In the genomic region with DNA sequence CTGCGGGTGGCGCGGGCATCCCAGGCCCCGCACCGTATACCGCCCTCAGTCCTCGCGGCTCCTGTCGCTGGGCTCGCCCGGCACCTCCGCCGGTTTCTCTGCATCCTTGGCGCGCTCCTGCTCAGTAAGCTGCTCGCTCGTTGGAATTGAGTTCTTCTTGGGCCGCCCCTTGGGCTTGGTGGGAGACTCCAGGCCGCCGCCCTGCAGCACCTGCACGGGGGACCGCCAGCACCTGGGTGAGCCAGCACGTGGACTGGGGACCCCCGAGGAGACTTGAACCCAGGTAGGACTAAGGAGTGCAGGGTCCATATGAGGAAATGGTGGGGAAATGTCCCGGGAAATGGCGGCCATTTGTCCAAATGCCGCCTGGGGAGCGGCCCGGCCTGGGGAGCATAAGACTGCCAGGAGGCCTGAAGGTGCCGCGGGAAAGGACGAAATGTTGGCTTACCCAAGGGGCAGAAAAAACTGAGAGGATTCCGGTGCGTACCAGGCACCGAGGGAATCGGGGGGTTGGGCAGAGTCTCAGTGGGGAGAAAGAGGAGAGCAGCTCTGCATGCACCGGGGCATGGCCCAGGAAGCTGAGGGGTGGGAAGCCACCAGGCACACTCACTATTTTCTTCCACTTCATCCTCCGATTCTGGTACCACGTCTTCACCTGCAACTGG, we compare ENCODE assay signal across 16 cellular contexts. TPM values are rescaled to one million over a fixed set of nuclear protein-coding genes. Genes with fewer than 3 reads are reported as not detected.
DNase-seq lines count a peak whose midpoint lies in the region; ATAC-seq, FAIRE-seq and TF ChIP-seq lines count a peak whose summit lies in the region.
"Had no signal": no experiment of that assay in that cellular context is flagged by ENCODE, and none has a peak within 500 bp of the region (broad histone marks: within the 10 kb centered on the region; RNA-seq: fewer than 3 reads in every experiment).

No MANE protein-coding gene starts in this region.

- H3K4me3 Mint-ChIP-seq in stimulated activated naive CD8-positive, alpha-beta T cell treated with anti-CD3 and anti-CD28 coated beads, Interleukin-15, Interleukin-2, amounts not matched to agents 100 ng/mL and 50 ng/mL, for 24 hours: peak overlapping the region; percentile 26
- peak overlapping the region in 2 of 3 experiments; percentile 34 to 51 for H3K4me3 Mint-ChIP-seq in nephron

- no peak overlapping the region for H3K27ac ChIP-seq in dorsolateral prefrontal cortex

- H3K27ac Mint-ChIP-seq in stimulated activated naive CD8-positive, alpha-beta T cell treated with anti-CD3 and anti-CD28 coated beads, Interleukin-15, Interleukin-2, amounts not matched to agents 100 ng/mL and 50 ng/mL, for 24 hours: no peak overlapping the region
- no peak overlapping the region for H3K27ac Mint-ChIP-seq in nephron
- H3K27ac Mint-ChIP-seq: CD14-positive monocyte; dendritic cell treated with granulocyte-macrophage colony-stimulating factor and Interleukin-4, amounts not matched to agents 40 ng/mL and 50 ng/mL, for 4 days had no signal

- H3K27me3 Mint-ChIP-seq in stimulated activated naive CD8-positive, alpha-beta T cell treated with anti-CD3 and anti-CD28 coated beads, Interleukin-15, Interleukin-2, amounts not matched to agents 100 ng/mL and 50 ng/mL, for 24 hours: peaks cover 79% of the 10 kb centered on the region
- peaks cover 96% of the 10 kb centered on the region for H3K27me3 Mint-ChIP-seq in nephron (ENCODE audit: low read depth)

- FAIRE-seq in GM12892 (lab: Jason Lieb, UNC): no peak

- no peak for ATAC-seq in stimulated activated naive CD8-positive, alpha-beta T cell treated with anti-CD3 and anti-CD28 coated beads, Interleukin-15, Interleukin-2, amounts not matched to agents 100 U/mL and 50 U/mL, for 24 hours

- TF ChIP-seq CTCF in dorsolateral prefrontal cortex (IDR thresholded peaks at IDR 0.05 in 54 of 56, conservative IDR thresholded peaks at IDR 0.05 in 2 of 56; ENCODE audit: low read depth in 1 of 56, partially characterized antibody in 56 of 56): no peak
- TF ChIP-seq CTCF in nephron (IDR thresholded peaks at IDR 0.05; ENCODE audit: unreplicated experiment in 3 of 3): no peak

- DNase-seq in stimulated activated naive CD8-positive, alpha-beta T cell treated with anti-CD3 and anti-CD28 coated beads, Interleukin-15, Interleukin-2, amounts not matched to agents 100 U/mL and 50 U/mL, for 24 hours: no peak
- DNase-seq in dorsolateral prefrontal cortex (no peak), GM12892 (ENCODE audit: insufficient read length) (no peak), NCI-H2196 (lab: John Stamatoyannopoulos, UW; ENCODE audit: unreplicated experiment) (no peak), NCI-H2171 (lab: John Stamatoyannopoulos, UW) (no peak)
- no peak for DNase-seq in stimulated activated CD4-positive, alpha-beta T cell treated with anti-CD3 and anti-CD28 coated beads, Interleukin-12 subunit alpha, Interleukin-12 subunit beta, amount 100 ng/mL, for 4 hours
- DNase-seq: activated CD4-positive, CD25-positive, alpha-beta regulatory T cell; activated naive CD4-positive, alpha-beta T cell treated with Interleukin-2 at 50 U/mL for 16 hours; NCI-H1417; NCI-H69; SHP77 had no signal

- H3K36me3 Mint-ChIP-seq in stimulated activated naive CD8-positive, alpha-beta T cell treated with anti-CD3 and anti-CD28 coated beads, Interleukin-15, Interleukin-2, amounts not matched to agents 100 ng/mL and 50 ng/mL, for 24 hours (ENCODE audit: low read depth): no peaks in the 10 kb centered on the region
- H3K36me3 Mint-ChIP-seq in nephron (ENCODE audit: low read depth): peaks cover 7% of the 10 kb centered on the region

- peaks cover 50% of the 10 kb centered on the region for H3K4me1 Mint-ChIP-seq in stimulated activated naive CD8-positive, alpha-beta T cell treated with anti-CD3 and anti-CD28 coated beads, Interleukin-15, Interleukin-2, amounts not matched to agents 100 ng/mL and 50 ng/mL, for 24 hours (ENCODE audit: low read depth)
- H3K4me1 Mint-ChIP-seq in nephron: peaks cover 32% of the 10 kb centered on the region

- no peak for TF ChIP-seq POLR2A in GM12892 (IDR thresholded peaks at IDR 0.05; ENCODE audit: low read depth, low read length)

- H3K27me3 ChIP-seq in dorsolateral prefrontal cortex: peaks cover 20 to 97% (median 95%) of the 10 kb centered on the region in 45 donors

- peak overlapping the region in 34 of 59 donors; percentile 12 to 72 (median 55) for H3K4me3 ChIP-seq in dorsolateral prefrontal cortex

- no peaks in the 10 kb centered on the region for H3K9me3 Mint-ChIP-seq in stimulated activated naive CD8-positive, alpha-beta T cell treated with anti-CD3 and anti-CD28 coated beads, Interleukin-15, Interleukin-2, amounts not matched to agents 100 ng/mL and 50 ng/mL, for 24 hours
- H3K9me3 Mint-ChIP-seq in nephron: peaks cover 17% of the 10 kb centered on the region
- H3K9me3 Mint-ChIP-seq: dendritic cell treated with granulocyte-macrophage colony-stimulating factor and Interleukin-4, amounts not matched to agents 40 ng/mL and 50 ng/mL, for 4 days had no signal

- intact Hi-C loops in dorsolateral prefrontal cortex (cut with DNase I): no loop called here

RNA-seq across cellular contexts. Expression of gene BARX1, which starts 2.9 kb away (rescaled TPM):
- under 1 TPM in 3 of 120 experiments, not detected in 117; 0.34 to 0.40 (median 0.35) TPM for total RNA-seq in dorsolateral prefrontal cortex
- not detected for polyA plus RNA-seq in GM12892 (2012; ENCODE audit: missing spikeins)
- total RNA-seq: lung microvascular endothelial cell had no signal
- polyA plus RNA-seq: CD14-positive monocyte had no signal
